Comparison of ENCODE assay signal across 23 cellular contexts in the genomic region with DNA sequence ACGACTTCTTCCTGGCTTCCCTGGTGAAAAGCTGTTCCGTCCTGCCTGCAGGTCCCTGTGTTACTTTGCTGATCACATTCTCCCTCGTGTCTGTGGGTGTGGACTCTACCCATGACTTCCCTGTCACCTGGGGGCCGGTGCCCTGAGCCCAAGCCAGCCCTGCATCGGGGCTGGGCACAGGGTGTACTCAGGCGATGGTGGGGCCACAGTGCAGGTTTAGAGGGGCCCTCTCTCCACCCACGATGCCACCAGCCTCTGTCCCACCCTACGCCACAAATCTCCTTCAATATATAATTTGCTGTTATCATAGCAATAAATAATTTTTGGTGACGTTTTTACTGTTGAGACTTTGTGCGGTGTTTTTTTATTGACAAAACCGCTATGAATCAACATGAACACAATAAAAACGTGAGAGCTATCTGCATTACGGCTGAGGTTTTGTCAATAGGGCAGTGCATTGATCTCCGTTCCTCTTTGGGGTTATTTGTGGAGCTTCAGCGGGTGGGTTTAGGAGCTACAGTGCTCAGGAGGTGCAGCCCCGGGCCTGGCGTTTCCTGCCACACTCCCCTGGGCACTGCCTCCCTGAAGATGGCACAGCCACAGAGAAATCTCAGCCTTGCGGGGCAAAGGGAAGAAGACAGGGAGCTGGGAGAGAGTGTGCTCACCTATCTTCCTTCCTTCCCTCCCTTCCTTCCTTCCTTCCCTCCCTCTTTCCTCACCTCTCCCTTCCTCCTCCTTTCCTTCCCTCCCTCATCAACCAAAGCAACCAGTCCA.
DNase-seq lines count a peak whose midpoint lies in the region; ATAC-seq and TF ChIP-seq lines count a peak whose summit lies in the region.
"Had no signal": no experiment of that assay in that cellular context is flagged by ENCODE, and none has a peak within 500 bp of the region (broad histone marks: within the 10 kb centered on the region; RNA-seq: fewer than 3 reads in every experiment).

No MANE protein-coding gene starts in this region.

- ATAC-seq in gastroesophageal sphincter (no peak), HG02870 (IDR thresholded peaks at IDR 0.05; ENCODE audit: unreplicated experiment) (no peak)
- ATAC-seq: HepG2 had no signal

- H3K9me3 Mint-ChIP-seq in endodermal cell (no peaks in the 10 kb centered on the region), progenitor cell of endocrine pancreas (ENCODE audit: low read depth) (peaks cover 5% of the 10 kb centered on the region)
- H3K9me3 Mint-ChIP-seq: HFFc6 had no signal

- H3K4me2 ChIP-seq in BLaER1 treated with 17β-estradiol and CSF1 and Interleukin-3, amounts not matched to agents 10 nM and 100 nM, result peak overlapping the region in 10 of 11 experiments; percentile 14 to 95 (median 76); a peak in 20 of 22 replicates

- H3K4me1 ChIP-seq in BLaER1 treated with 17β-estradiol and CSF1 and Interleukin-3, amounts not matched to agents 10 nM and 100 nM, result peaks cover 11 to 82% (median 65%) of the 10 kb centered on the region in 10 experiments; a peak in 19 of 20 replicates
- H3K4me1 ChIP-seq in endodermal cell (ENCODE audit: control insufficient read depth, insufficient read depth, low read length), result no peaks in the 10 kb centered on the region
- no peaks in the 10 kb centered on the region for H3K4me1 ChIP-seq in gastroesophageal sphincter

- peak; percentile 23 for DNase-seq in GM13976 (ENCODE audit: low spot score)
- peak; percentile 20 for DNase-seq in endodermal cell
- DNase-seq in progenitor cell of endocrine pancreas (ENCODE audit: low spot score, unreplicated experiment), result no peak
- DNase-seq in erythroblast (lab: John Stamatoyannopoulos, UW), result no peak
- DNase-seq: ACHN; C1 segment of cervical spinal cord; Calu3; CD8-positive, alpha-beta memory T cell; GOT3; HFFc6; MG63; NCI-H1417; NCI-H1694 treated with DMSO at 0.1 percent for 48 hours; NCI-H2081 treated with DMSO at 0.1 percent for 48 hours; NCI-H446; NCI-H526 treated with DMSO at 0.1 percent for 48 hours; OCI-M1 had no signal

- peak overlapping the region in 1 of 10 experiments; percentile 28; a peak in 1 of 20 replicates for H3K4me3 ChIP-seq in BLaER1 treated with 17β-estradiol and CSF1 and Interleukin-3, amounts not matched to agents 10 nM and 100 nM
- H3K4me3 ChIP-seq in endodermal cell (ENCODE audit: low read length) (no peak overlapping the region), gastroesophageal sphincter (no peak overlapping the region)
- H3K4me3 ChIP-seq: K562, MG63 had no signal

- H3K36me3 Mint-ChIP-seq in endodermal cell (ENCODE audit: low read depth) (no peaks in the 10 kb centered on the region), progenitor cell of endocrine pancreas (ENCODE audit: insufficient read depth) (no peaks in the 10 kb centered on the region)
- H3K36me3 Mint-ChIP-seq: CD8-positive, alpha-beta memory T cell had no signal

- H4K20me1 ChIP-seq in BLaER1 treated with 17β-estradiol and CSF1 and Interleukin-3, amounts not matched to agents 10 nM and 100 nM, result peaks cover 0 to 18% (median 10%) of the 10 kb centered on the region in 11 experiments; a peak in 11 of 22 replicates

- no peak overlapping the region for H3K4me3 Mint-ChIP-seq in endodermal cell
- H3K4me3 Mint-ChIP-seq in progenitor cell of endocrine pancreas (ENCODE audit: low read depth), result no peak overlapping the region
- H3K4me3 Mint-ChIP-seq: CD8-positive, alpha-beta memory T cell; HFFc6 had no signal

- TF ChIP-seq CTCF in GM13976 (IDR thresholded peaks at IDR 0.05; ENCODE audit: borderline replicate concordance, control extremely low read depth, extremely low read depth, insufficient read depth, missing control alignments), result no peak
- TF ChIP-seq CTCF in endodermal cell (conservative IDR thresholded peaks at IDR 0.05), result no peak
- no peak for TF ChIP-seq CTCF in progenitor cell of endocrine pancreas (IDR thresholded peaks at IDR 0.05; ENCODE audit: unreplicated experiment)
- TF ChIP-seq CTCF in gastroesophageal sphincter (IDR thresholded peaks at IDR 0.05), result no peak

- H3K27me3 Mint-ChIP-seq in endodermal cell (ENCODE audit: insufficient read depth) (no peaks in the 10 kb centered on the region), progenitor cell of endocrine pancreas (peaks cover 7% of the 10 kb centered on the region)

- no peak for TF ChIP-seq EP300 in gastroesophageal sphincter (IDR thresholded peaks at IDR 0.05)

- no peaks in the 10 kb centered on the region for H3K27me3 ChIP-seq in BLaER1 treated with 17β-estradiol and CSF1 and Interleukin-3, amounts not matched to agents 10 nM and 100 nM
- H3K27me3 ChIP-seq in endodermal cell (ENCODE audit: control insufficient read depth, insufficient read depth, low read length, poor library complexity, severe bottlenecking), result no peaks in the 10 kb centered on the region
- H3K27me3 ChIP-seq in gastroesophageal sphincter, result peaks cover 43% of the 10 kb centered on the region
- H3K27me3 ChIP-seq: MG63 had no signal

- H3K27ac Mint-ChIP-seq in endodermal cell (no peak overlapping the region), progenitor cell of endocrine pancreas (peak overlapping the region; percentile 8)
- H3K27ac Mint-ChIP-seq: HFFc6 had no signal

- TF ChIP-seq POLR2A in gastroesophageal sphincter (IDR thresholded peaks at IDR 0.05) (no peak), erythroblast (IDR thresholded peaks at IDR 0.05; ENCODE audit: low read length) (no peak)

- H3K9ac ChIP-seq in BLaER1 treated with 17β-estradiol and CSF1 and Interleukin-3, amounts not matched to agents 10 nM and 100 nM, result peak overlapping the region in 3 of 11 experiments; percentile 14 to 33 (median 18); a peak in 2 of 22 replicates
- no peak overlapping the region for H3K9ac ChIP-seq in endodermal cell (ENCODE audit: extremely low read depth, low read length, poor library complexity, severe bottlenecking)

- no peak overlapping the region for H3K27ac ChIP-seq in BLaER1 treated with 17β-estradiol and CSF1 and Interleukin-3, amounts not matched to agents 10 nM and 100 nM
- no peak overlapping the region for H3K27ac ChIP-seq in endodermal cell (ENCODE audit: low read depth, low read length)
- H3K27ac ChIP-seq in gastroesophageal sphincter, result no peak overlapping the region
- H3K27ac ChIP-seq: HL-60 had no signal

- H3K9me3 ChIP-seq in BLaER1 treated with 17β-estradiol and CSF1 and Interleukin-3, amounts not matched to agents 10 nM and 100 nM (replicated peaks in 1 of 11), result peaks cover 3 to 11% (median 4%) of the 10 kb centered on the region in 11 experiments; a peak in 17 of 22 replicates
- no peaks in the 10 kb centered on the region for H3K9me3 ChIP-seq in endodermal cell (ENCODE audit: control insufficient read depth, low read length)
- H3K9me3 ChIP-seq in gastroesophageal sphincter, result no peaks in the 10 kb centered on the region
- H3K9me3 ChIP-seq: MG63 had no signal

- WGBS in endodermal cell (ENCODE audit: insufficient coverage in 1 of 2, insufficient read length in 1 of 2), 2 experiments, result 86 to 91% methylated on average over 11 to 16 of the region's 18 CpGs
- 76 to 78% methylated on average over 11 to 14 of the region's 18 CpGs for WGBS in gastroesophageal sphincter (ENCODE audit: low coverage in 1 of 2), 2 donors

- 0 out of 22 replicates have a peak, but pooled peaks cover 0 to 3% (median 0%) of the 10 kb centered on the region in 11 experiments for H3K36me3 ChIP-seq in BLaER1 treated with 17β-estradiol and CSF1 and Interleukin-3, amounts not matched to agents 10 nM and 100 nM
- H3K36me3 ChIP-seq in endodermal cell (ENCODE audit: control insufficient read depth, insufficient read depth, low read length) (no peaks in the 10 kb centered on the region), gastroesophageal sphincter (no peaks in the 10 kb centered on the region)
- H3K36me3 ChIP-seq: MG63 had no signal

- in situ Hi-C loops in GM13976 (cut with MboI; ENCODE audit: low sequenced_read_pairs, unreplicated experiment), result no loop called here

- H3K4me1 Mint-ChIP-seq in endodermal cell (no peaks in the 10 kb centered on the region), progenitor cell of endocrine pancreas (ENCODE audit: low read depth) (peaks cover 8% of the 10 kb centered on the region)
- H3K4me1 Mint-ChIP-seq: CD8-positive, alpha-beta memory T cell had no signal

Comparison
In these comparisons a context has a peak if more than half of its experiments do, and no peak if none do; other contexts are left out.
1. DNase-seq: peak in GM13976 (single experiment) and endodermal cell (single experiment); none in progenitor cell of endocrine pancreas (single experiment) and erythroblast (0 of 2).